In genomic region chr1:36125129-36125991, GRCh38 we compare ENCODE assay signal across 9 cellular contexts. TPM values are rescaled to one million over a fixed set of nuclear protein-coding genes. Genes with fewer than 3 reads are reported as not detected.
DNase-seq lines count a peak whose midpoint lies in the region; ATAC-seq and TF ChIP-seq lines count a peak whose summit lies in the region.
"Had no signal": no experiment of that assay in that cellular context is flagged by ENCODE, and none has a peak within 500 bp of the region (broad histone marks: within the 10 kb centered on the region; RNA-seq: fewer than 3 reads in every experiment).

TSS of gene COL8A2 (minus strand) at chr1:36125222. CDS start at chr1:36100242, 24,980 bp downstream.

- ATAC-seq in activated T-cell treated with anti-CD3 and anti-CD28 coated beads, Interleukin-2, amount 50 U/mL, for 4 hours: peak; percentile 32 to 38
- ATAC-seq in upper lobe of left lung (ENCODE audit: low FRiP score in 2 of 2) (peak; percentile 4 to 86), GM18867 (IDR thresholded peaks at IDR 0.05; ENCODE audit: unreplicated experiment) (no peak), GM21390 (IDR thresholded peaks at IDR 0.05; ENCODE audit: unreplicated experiment) (no peak)

- peaks cover 40% of the 10 kb centered on the region for H3K27me3 Mint-ChIP-seq in activated T-cell treated with anti-CD3 and anti-CD28 coated beads, Interleukin-2, amount 50 U/mL, for 4 hours (ENCODE audit: low read depth)

- no peaks in the 10 kb centered on the region for H3K36me3 Mint-ChIP-seq in activated T-cell treated with anti-CD3 and anti-CD28 coated beads, Interleukin-2, amount 50 U/mL, for 4 hours (ENCODE audit: insufficient read depth)

- H4K5ac ChIP-seq in mesendoderm (ENCODE audit: low read length): no peak within 1 kb of the TSS

- peak within 1 kb of the TSS; percentile 29 for H3K4me2 ChIP-seq in mesendoderm (ENCODE audit: low read length)

- no peak within 1 kb of the TSS for H2BK120ac ChIP-seq in mesendoderm (ENCODE audit: low read depth, low read length)

- H3K9ac ChIP-seq in colonic mucosa (ENCODE audit: low read depth in 2 of 2, low read length in 2 of 2) (peak within 1 kb of the TSS in 1 of 2 donors; percentile 24), mesendoderm (ENCODE audit: low read length) (peak within 1 kb of the TSS; percentile 38)

- peak within 1 kb of the TSS; percentile 64 for H3K56ac ChIP-seq in mesendoderm (ENCODE audit: low read length)

- H3K4me1 ChIP-seq in colonic mucosa: no peaks in the 10 kb centered on the region
- H3K4me1 ChIP-seq in mesendoderm (ENCODE audit: control insufficient read depth, low read depth, low read length): no peaks in the 10 kb centered on the region
- peaks cover 6 to 26% (median 10%) of the 10 kb centered on the region in 4 donors for H3K4me1 ChIP-seq in upper lobe of left lung

- no peaks in the 10 kb centered on the region for H3K79me1 ChIP-seq in mesendoderm (ENCODE audit: low read length)

- H3K4me1 Mint-ChIP-seq in activated T-cell treated with anti-CD3 and anti-CD28 coated beads, Interleukin-2, amount 50 U/mL, for 4 hours (ENCODE audit: low read depth): peaks cover 24% of the 10 kb centered on the region

- no CpG with 5 or more reads among the region's 77 CpGs for WGBS in mesendoderm (ENCODE audit: extremely low coverage, insufficient coverage, low lambda C conversion rate)
- WGBS in upper lobe of left lung, 2 donors: 30 to 60% methylated on average over 6 to 25 of the region's 77 CpGs

- H3K79me2 ChIP-seq in mesendoderm (ENCODE audit: control insufficient read depth, insufficient read depth, low read length): no peaks in the 10 kb centered on the region

- no peak for DNase-seq in activated T-cell treated with anti-CD3 and anti-CD28 coated beads, Interleukin-2, amount 50 U/mL, for 4 hours
- DNase-seq in activated T-cell treated with anti-CD3 and anti-CD28 coated beads for 4 hours (no peak), colonic mucosa (no peak), mesendoderm (no peak), upper lobe of left lung (peak in 1 of 2 donors; percentile 92), DMS 273 (lab: John Stamatoyannopoulos, UW; ENCODE audit: unreplicated experiment) (no peak)

- intact Hi-C loops in colonic mucosa (cut with DNase I): no loop called here

- no peak within 1 kb of the TSS for H3K4ac ChIP-seq in mesendoderm (ENCODE audit: low read depth, low read length)

- H3K9me3 ChIP-seq in colonic mucosa: no peaks in the 10 kb centered on the region
- H3K9me3 ChIP-seq in upper lobe of left lung: no peaks in the 10 kb centered on the region

- peak within 1 kb of the TSS; percentile 9 for H3K18ac ChIP-seq in mesendoderm (ENCODE audit: low read length)

- H3K9me3 Mint-ChIP-seq in activated T-cell treated with anti-CD3 and anti-CD28 coated beads, Interleukin-2, amount 50 U/mL, for 4 hours: no peaks in the 10 kb centered on the region
- H3K9me3 Mint-ChIP-seq: T-helper 1 cell treated with Interleukin-12 subunit alpha and Interleukin-12 subunit beta and Interleukin-4 antibody, amounts not matched to agents 30 μg/mL and 1 μg/mL, for 36 hours had no signal

- H3K4me3 ChIP-seq in colonic mucosa (peak within 1 kb of the TSS; percentile 30), mesendoderm (ENCODE audit: low read length) (no peak within 1 kb of the TSS), upper lobe of left lung (peak within 1 kb of the TSS; percentile 20 to 48 (median 44))

- H4K8ac ChIP-seq in mesendoderm (ENCODE audit: low read depth, low read length): no peak within 1 kb of the TSS

- H3K27ac ChIP-seq in colonic mucosa (no peak within 1 kb of the TSS), mesendoderm (ENCODE audit: low read depth, low read length) (no peak within 1 kb of the TSS), upper lobe of left lung (no peak within 1 kb of the TSS)

- H3K36me3 ChIP-seq in colonic mucosa: no peaks in the 10 kb centered on the region
- no peaks in the 10 kb centered on the region for H3K36me3 ChIP-seq in mesendoderm (ENCODE audit: control insufficient read depth, insufficient read depth, low read length)
- H3K36me3 ChIP-seq in upper lobe of left lung: no peaks in the 10 kb centered on the region

- H3K27me3 ChIP-seq in colonic mucosa: peaks cover 24% of the 10 kb centered on the region
- peaks cover 23% of the 10 kb centered on the region for H3K27me3 ChIP-seq in mesendoderm (ENCODE audit: insufficient read depth, low read length, poor library complexity)
- H3K27me3 ChIP-seq in upper lobe of left lung: peaks cover 0 to 12% (median 2%) of the 10 kb centered on the region in 4 donors

- H2BK15ac ChIP-seq in mesendoderm (replicated peaks; ENCODE audit: low read depth): no peak within 1 kb of the TSS

- H2BK5ac ChIP-seq in mesendoderm (ENCODE audit: low read length): no peak within 1 kb of the TSS

- no peak for TF ChIP-seq EP300 in upper lobe of left lung (IDR thresholded peaks at IDR 0.05)

- H3K4me3 Mint-ChIP-seq in activated T-cell treated with anti-CD3 and anti-CD28 coated beads, Interleukin-2, amount 50 U/mL, for 4 hours: peak within 1 kb of the TSS; percentile 43
- H3K4me3 Mint-ChIP-seq: T-helper 1 cell treated with Interleukin-12 subunit alpha and Interleukin-12 subunit beta and Interleukin-4 antibody, amounts not matched to agents 30 μg/mL and 1 μg/mL, for 36 hours had no signal

- no peak for TF ChIP-seq CTCF in colonic mucosa (IDR thresholded peaks at IDR 0.05)
- TF ChIP-seq CTCF in upper lobe of left lung (IDR thresholded peaks at IDR 0.05): no peak

- H3K23ac ChIP-seq in mesendoderm (ENCODE audit: low read length): peak within 1 kb of the TSS; percentile 57

- no peak for TF ChIP-seq POLR2A in upper lobe of left lung (IDR thresholded peaks at IDR 0.05)

- no peak within 1 kb of the TSS for H2AK5ac ChIP-seq in mesendoderm (ENCODE audit: low read length)

RNA-seq across cellular contexts. Expression of gene COL8A2, which starts in this region (rescaled TPM):
- total RNA-seq in activated T-cell treated with anti-CD3 and anti-CD28 coated beads, Interleukin-2, amount 50 U/mL, for 4 hours: under 1 TPM; 0.08 to 0.43 (median 0.18) TPM
- total RNA-seq in colonic mucosa (1 to 10 TPM; 1.1 to 2.1 TPM), upper lobe of left lung (10 to 100 TPM in 3 of 6 donors, 1 to 10 TPM in 3; 2.5 to 20.8 (median 11.4) TPM)
- 0.49 TPM for polyA plus RNA-seq in mesendoderm (2013, experiment 1 of 2)
- polyA plus RNA-seq in mesendoderm (2013, experiment 2 of 2): 0.50 TPM

Comparison
In these comparisons a context has a peak if more than half of its experiments do, and no peak if none do; other contexts are left out.
1. Peak in ATAC-seq in activated T-cell treated with anti-CD3 and anti-CD28 coated beads, Interleukin-2, amount 50 U/mL, for 4 hours; RNA of the gene not detected or under 1 TPM.
2. ATAC-seq: peak in upper lobe of left lung (2 of 2); none in GM18867 (single experiment) and GM21390 (single experiment).